16 cellular contexts compared by ENCODE assay signal in genomic region chr12:90627180-90627896, GRCh38.
DNase-seq lines count a peak whose midpoint lies in the region; ATAC-seq and TF ChIP-seq lines count a peak whose summit lies in the region.
"Had no signal": no experiment of that assay in that cellular context is flagged by ENCODE, and none has a peak within 500 bp of the region (broad histone marks: within the 10 kb centered on the region; RNA-seq: fewer than 3 reads in every experiment).

No MANE protein-coding gene starts in this region.

- H2BK12ac ChIP-seq in trophoblast cell (ENCODE audit: low read length), result no peak overlapping the region

- peaks cover 0 to 13% of the 10 kb centered on the region in 2 donors for H3K9me3 Mint-ChIP-seq in stimulated activated naive CD8-positive, alpha-beta T cell treated with anti-CD3 and anti-CD28 coated beads, Interleukin-15, amount 100 ng/mL, for 72 hours
- H3K9me3 Mint-ChIP-seq: type B pancreatic cell had no signal

- H3K36me3 ChIP-seq in neural cell (ENCODE audit: insufficient read depth, low read length) (no peaks in the 10 kb centered on the region), trophoblast cell (ENCODE audit: control insufficient read depth in 1 of 2, insufficient read depth in 2 of 2, low read length in 2 of 2) (no peaks in the 10 kb centered on the region), A673 (ENCODE audit: insufficient read depth, low read length, poor library complexity, severe bottlenecking) (no peaks in the 10 kb centered on the region)
- H3K36me3 ChIP-seq: left lung had no signal

- H4K20me1 ChIP-seq in neural cell (ENCODE audit: insufficient read depth), result no peaks in the 10 kb centered on the region

- BruUV-seq in A673 (replicated peaks; lab: Mats Ljungman, UMichigan), result no TSS peak

- H3K4me1 ChIP-seq in trophoblast cell (ENCODE audit: control insufficient read depth in 1 of 2, insufficient read depth in 2 of 2, low read length in 2 of 2), result no peaks in the 10 kb centered on the region
- H3K4me1 ChIP-seq in A673 (ENCODE audit: insufficient read depth, low read length, poor library complexity, severe bottlenecking), result peaks cover 9% of the 10 kb centered on the region
- H3K4me1 ChIP-seq: left lung had no signal

- H3K27me3 Mint-ChIP-seq in stimulated activated naive CD8-positive, alpha-beta T cell treated with anti-CD3 and anti-CD28 coated beads, Interleukin-15, amount 100 ng/mL, for 72 hours, result no peaks in the 10 kb centered on the region
- H3K27me3 Mint-ChIP-seq: type B pancreatic cell had no signal

- TF ChIP-seq RAD21 in neural cell (conservative IDR thresholded peaks at IDR 0.05), result no peak

- no peaks in the 10 kb centered on the region for H3K79me1 ChIP-seq in trophoblast cell (ENCODE audit: low read length)

- H3K14ac ChIP-seq in trophoblast cell (ENCODE audit: low read length), result no peak overlapping the region

- no peaks in the 10 kb centered on the region for H3K4me1 Mint-ChIP-seq in stimulated activated naive CD8-positive, alpha-beta T cell treated with anti-CD3 and anti-CD28 coated beads, Interleukin-15, amount 100 ng/mL, for 72 hours

- no peak overlapping the region for H2AFZ ChIP-seq in neural cell (ENCODE audit: low read depth, low read length)
- H2AFZ ChIP-seq in trophoblast cell (ENCODE audit: insufficient read depth, low read length, poor library complexity), result no peak overlapping the region
- H2AFZ ChIP-seq: hepatocyte had no signal

- H3K4me2 ChIP-seq in neural cell (ENCODE audit: low read length) (peak overlapping the region; percentile 38), trophoblast cell (ENCODE audit: low read length) (no peak overlapping the region)
- H3K4me2 ChIP-seq: hepatocyte had no signal

- no peak for TF ChIP-seq CTCF in astrocyte of the spinal cord (IDR thresholded peaks at IDR 0.05; ENCODE audit: low read depth, low read length)
- no peak for TF ChIP-seq CTCF in neural cell (IDR thresholded peaks at IDR 0.05; ENCODE audit: poor library complexity, severe bottlenecking)
- no peak for TF ChIP-seq CTCF in A673 (conservative IDR thresholded peaks at IDR 0.05; ENCODE audit: low read depth, low read length)

- peaks cover 6% of the 10 kb centered on the region for H3F3A ChIP-seq in neural cell (ENCODE audit: insufficient read depth, low read length, poor library complexity, severe bottlenecking)

- TF ChIP-seq EP300 in neural cell (conservative IDR thresholded peaks at IDR 0.05; ENCODE audit: poor library complexity, severe bottlenecking), result peak; percentile 90

- H3K9ac ChIP-seq in neural cell (ENCODE audit: low read length) (peak overlapping the region; percentile 21), trophoblast cell (ENCODE audit: low read length) (no peak overlapping the region)

- no peak overlapping the region for H4K12ac ChIP-seq in trophoblast cell (ENCODE audit: low read depth, low read length)

- H3K9me3 ChIP-seq in neural cell (ENCODE audit: low read length) (no peaks in the 10 kb centered on the region), trophoblast cell (ENCODE audit: insufficient read depth, low read depth, low read length) (peaks cover 2% of the 10 kb centered on the region), A673 (ENCODE audit: low read depth, low read length, poor library complexity, severe bottlenecking) (no peaks in the 10 kb centered on the region)
- H3K9me3 ChIP-seq: left lung had no signal

- no peak overlapping the region for H3K18ac ChIP-seq in trophoblast cell (ENCODE audit: low read length)

- H2AK5ac ChIP-seq in trophoblast cell (ENCODE audit: low read length), result no peak overlapping the region

- WGBS in trophoblast cell (ENCODE audit: extremely low coverage, insufficient coverage, insufficient read length), result no CpG with 5 or more reads among the region's 6 CpGs

- H3K27ac Mint-ChIP-seq in stimulated activated naive CD8-positive, alpha-beta T cell treated with anti-CD3 and anti-CD28 coated beads, Interleukin-15, amount 100 ng/mL, for 72 hours, result no peak overlapping the region
- H3K27ac Mint-ChIP-seq: activated naive CD8-positive, alpha-beta T cell; type B pancreatic cell had no signal

- no peaks in the 10 kb centered on the region for H3K27me3 ChIP-seq in neural cell (ENCODE audit: insufficient read depth, low read depth, low read length)
- H3K27me3 ChIP-seq in trophoblast cell (ENCODE audit: insufficient read depth, low read length), result no peaks in the 10 kb centered on the region
- H3K27me3 ChIP-seq in A673 (replicated peaks; ENCODE audit: insufficient read depth, low read depth, low read length, poor library complexity), result no peaks in the 10 kb centered on the region
- H3K27me3 ChIP-seq: hepatocyte, left lung had no signal

- H3K9me2 ChIP-seq in neural cell (ENCODE audit: insufficient read depth, low read length), result no peaks in the 10 kb centered on the region

- no peak overlapping the region for H3K4me3 ChIP-seq in astrocyte of the spinal cord (ENCODE audit: low read depth, low read length)
- peak overlapping the region; percentile 40 for H3K4me3 ChIP-seq in neural cell (ENCODE audit: low read length)
- no peak overlapping the region for H3K4me3 ChIP-seq in trophoblast cell (ENCODE audit: low read depth, low read length)
- H3K4me3 ChIP-seq in A673 (ENCODE audit: low read depth, low read length, poor library complexity, severe bottlenecking), result no peak overlapping the region
- H3K4me3 ChIP-seq: hepatocyte, left lung had no signal

- H3K27ac ChIP-seq in neural cell (ENCODE audit: low read length) (peak overlapping the region; percentile 67), trophoblast cell (ENCODE audit: low read depth, low read length) (no peak overlapping the region), A673 (ENCODE audit: low read depth, low read length, poor library complexity, severe bottlenecking) (no peak overlapping the region)
- H3K27ac ChIP-seq: hepatocyte, left lung had no signal

- H4K91ac ChIP-seq in trophoblast cell (ENCODE audit: low read depth, low read length), result no peak overlapping the region

- CTCF ChIA-PET in A673 (lab: Charles Lee), result no interaction called here

- H3K23ac ChIP-seq in trophoblast cell (ENCODE audit: low read length), result no peak overlapping the region

- H3K4ac ChIP-seq in trophoblast cell (ENCODE audit: low read depth, low read length), result no peak overlapping the region

- in situ Hi-C loops in astrocyte of the spinal cord (cut with HindIII; ENCODE audit: low sequenced_read_pairs), result no loop called here

- POLR2A ChIA-PET in A673 (lab: Charles Lee; ENCODE audit: low non-redundant PET), result no interaction called here

- no peaks in the 10 kb centered on the region for H3K79me2 ChIP-seq in neural cell (replicated peaks; ENCODE audit: insufficient read depth, low read length)
- H3K79me2 ChIP-seq in trophoblast cell (ENCODE audit: control insufficient read depth, insufficient read depth, low read length, poor library complexity), result no peaks in the 10 kb centered on the region
- H3K79me2 ChIP-seq: hepatocyte had no signal

- intact Hi-C loops in A673 (cut with micrococcal nuclease; ENCODE audit: unreplicated experiment), result no loop called here

- no peak overlapping the region for H2BK120ac ChIP-seq in trophoblast cell (ENCODE audit: insufficient read depth, low read length, poor library complexity)

- peak; percentile 33 for DNase-seq in M059J (ENCODE audit: low read depth)
- peak; percentile 47 for DNase-seq in astrocyte of the spinal cord (ENCODE audit: low read depth, low spot score)
- no peak for DNase-seq in trophoblast cell
- DNase-seq in stimulated activated naive CD8-positive, alpha-beta T cell treated with anti-CD3 and anti-CD28 coated beads, Interleukin-15, amount 100 ng/mL, for 72 hours, result no peak
- no peak for DNase-seq in A673 (ENCODE audit: low spot score)
- DNase-seq: cerebellar nuclear complex; NCI-H510A; stimulated activated CD4-positive, alpha-beta T cell treated with anti-CD3 and anti-CD28 coated beads, Interleukin-4, amount 100 ng/mL, for 1 hour had no signal

- peak; percentile 49 for ATAC-seq in GM21717 (IDR thresholded peaks at IDR 0.05; ENCODE audit: unreplicated experiment)
- ATAC-seq in activated CD4-positive, CD25-positive, alpha-beta regulatory T cell treated with anti-CD3 and anti-CD28 coated beads, Interleukin-2, amount 50 U/mL, for 24 hours, result no peak
- no peak for ATAC-seq in stimulated activated naive CD8-positive, alpha-beta T cell treated with anti-CD3 and anti-CD28 coated beads, Interleukin-15, amount 100 ng/mL, for 72 hours
- ATAC-seq: left lung, Panc1 had no signal

- H3K4me3 Mint-ChIP-seq in stimulated activated naive CD8-positive, alpha-beta T cell treated with anti-CD3 and anti-CD28 coated beads, Interleukin-15, amount 100 ng/mL, for 72 hours, result no peak overlapping the region
- H3K4me3 Mint-ChIP-seq: activated naive CD8-positive, alpha-beta T cell; type B pancreatic cell had no signal

- H2BK5ac ChIP-seq in trophoblast cell (ENCODE audit: low read depth, low read length, poor library complexity), result no peak overlapping the region

- no peak overlapping the region for H4K8ac ChIP-seq in trophoblast cell (ENCODE audit: low read depth, low read length)

TF ChIP-seq in neural cell, 6 proteins besides CTCF, POLR2A, EP300 and RAD21:
- TF ChIP-seq, protein P1, sequence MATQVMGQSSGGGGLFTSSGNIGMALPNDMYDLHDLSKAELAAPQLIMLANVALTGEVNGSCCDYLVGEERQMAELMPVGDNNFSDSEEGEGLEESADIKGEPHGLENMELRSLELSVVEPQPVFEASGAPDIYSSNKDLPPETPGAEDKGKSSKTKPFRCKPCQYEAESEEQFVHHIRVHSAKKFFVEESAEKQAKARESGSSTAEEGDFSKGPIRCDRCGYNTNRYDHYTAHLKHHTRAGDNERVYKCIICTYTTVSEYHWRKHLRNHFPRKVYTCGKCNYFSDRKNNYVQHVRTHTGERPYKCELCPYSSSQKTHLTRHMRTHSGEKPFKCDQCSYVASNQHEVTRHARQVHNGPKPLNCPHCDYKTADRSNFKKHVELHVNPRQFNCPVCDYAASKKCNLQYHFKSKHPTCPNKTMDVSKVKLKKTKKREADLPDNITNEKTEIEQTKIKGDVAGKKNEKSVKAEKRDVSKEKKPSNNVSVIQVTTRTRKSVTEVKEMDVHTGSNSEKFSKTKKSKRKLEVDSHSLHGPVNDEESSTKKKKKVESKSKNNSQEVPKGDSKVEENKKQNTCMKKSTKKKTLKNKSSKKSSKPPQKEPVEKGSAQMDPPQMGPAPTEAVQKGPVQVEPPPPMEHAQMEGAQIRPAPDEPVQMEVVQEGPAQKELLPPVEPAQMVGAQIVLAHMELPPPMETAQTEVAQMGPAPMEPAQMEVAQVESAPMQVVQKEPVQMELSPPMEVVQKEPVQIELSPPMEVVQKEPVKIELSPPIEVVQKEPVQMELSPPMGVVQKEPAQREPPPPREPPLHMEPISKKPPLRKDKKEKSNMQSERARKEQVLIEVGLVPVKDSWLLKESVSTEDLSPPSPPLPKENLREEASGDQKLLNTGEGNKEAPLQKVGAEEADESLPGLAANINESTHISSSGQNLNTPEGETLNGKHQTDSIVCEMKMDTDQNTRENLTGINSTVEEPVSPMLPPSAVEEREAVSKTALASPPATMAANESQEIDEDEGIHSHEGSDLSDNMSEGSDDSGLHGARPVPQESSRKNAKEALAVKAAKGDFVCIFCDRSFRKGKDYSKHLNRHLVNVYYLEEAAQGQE (IDR thresholded peaks at IDR 0.05; ENCODE audit: borderline replicate concordance), result peak; percentile 89
- TF ChIP-seq POLR2AphosphoS5 (IDR thresholded peaks at IDR 0.05), result no peak
- no peak for TF ChIP-seq SMC3 (conservative IDR thresholded peaks at IDR 0.05; ENCODE audit: poor library complexity)
- no peak for TF ChIP-seq MXI1 (conservative IDR thresholded peaks at IDR 0.05; ENCODE audit: poor library complexity, severe bottlenecking)

Comparison
In these comparisons a context has a peak if more than half of its experiments do, and no peak if none do; other contexts are left out.
1. DNase-seq: peak in M059J (single experiment) and astrocyte of the spinal cord (single experiment); none in trophoblast cell (0 of 2), stimulated activated naive CD8-positive, alpha-beta T cell treated with anti-CD3 and anti-CD28 coated beads, Interleukin-15, amount 100 ng/mL, for 72 hours (0 of 2) and A673 (single experiment).